In the genomic region with DNA sequence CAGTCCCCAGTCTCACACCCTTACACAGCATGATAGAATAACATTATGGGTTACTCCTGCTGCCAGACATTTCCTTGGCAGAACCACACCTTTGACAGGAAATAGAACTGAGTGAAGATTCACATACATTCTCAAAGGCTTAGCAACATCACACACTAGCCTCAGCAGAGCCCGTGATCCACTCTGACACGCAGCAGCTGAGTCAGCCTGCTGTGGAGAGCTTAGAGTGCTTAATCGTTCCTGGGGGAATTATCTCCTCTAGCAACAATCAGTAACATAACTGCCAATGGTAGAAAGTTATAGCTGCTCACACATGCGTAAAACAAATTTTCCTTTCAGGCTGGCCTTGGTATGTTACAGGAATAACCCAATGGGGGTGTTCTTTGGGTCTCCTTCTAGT, we compare ENCODE assay signal across 11 cellular contexts.
A peak's percentile ranks its signal among the peaks of the same experiment; 100 is the strongest.
DNase-seq lines count a peak whose midpoint lies in the region; ATAC-seq, FAIRE-seq and TF ChIP-seq lines count a peak whose summit lies in the region.
"Had no signal": no experiment of that assay in that cellular context is flagged by ENCODE, and none has a peak within 500 bp of the region (broad histone marks: within the 10 kb centered on the region; RNA-seq: fewer than 3 reads in every experiment).

No MANE protein-coding gene starts in this region.

- no peak for TF ChIP-seq CTCF in right atrium auricular region (IDR thresholded peaks at IDR 0.05)
- no peak for TF ChIP-seq CTCF in RWPE2 (IDR thresholded peaks at IDR 0.05; ENCODE audit: poor library complexity, severe bottlenecking)
- TF ChIP-seq CTCF in gastroesophageal sphincter (IDR thresholded peaks at IDR 0.05), result no peak
- TF ChIP-seq CTCF in CD4-positive, alpha-beta T cell (IDR thresholded peaks at IDR 0.05), result no peak
- no peak for TF ChIP-seq CTCF in WTC11 (IDR thresholded peaks at IDR 0.05)

- H3K4me1 ChIP-seq in right atrium auricular region, result peaks cover 0 to 8% of the 10 kb centered on the region in 2 donors
- peaks cover 30% of the 10 kb centered on the region for H3K4me1 ChIP-seq in RWPE2 (ENCODE audit: insufficient read depth, poor library complexity, severe bottlenecking)
- H3K4me1 ChIP-seq in gastroesophageal sphincter, result no peaks in the 10 kb centered on the region
- H3K4me1 ChIP-seq: vagina had no signal

- intact Hi-C loops in Right ventricle myocardium inferior (cut with DNase I), result no loop called here
- intact Hi-C loops in CD4-positive, alpha-beta T cell (cut with DNase I, micrococcal nuclease), result no loop called here

- no peaks in the 10 kb centered on the region for H3K4me1 Mint-ChIP-seq in CD4-positive, alpha-beta T cell (ENCODE audit: low read depth)
- H3K4me1 Mint-ChIP-seq in WTC11, result peaks cover 16% of the 10 kb centered on the region
- H3K4me1 Mint-ChIP-seq: CD4-positive, CD25-positive, alpha-beta regulatory T cell had no signal

- no peaks in the 10 kb centered on the region for H3K9me3 Mint-ChIP-seq in CD4-positive, alpha-beta T cell
- H3K9me3 Mint-ChIP-seq in WTC11, result no peaks in the 10 kb centered on the region

- H3K36me3 ChIP-seq in right atrium auricular region (no peaks in the 10 kb centered on the region), RWPE2 (ENCODE audit: low read depth) (no peaks in the 10 kb centered on the region), gastroesophageal sphincter (no peaks in the 10 kb centered on the region)
- H3K36me3 ChIP-seq: vagina had no signal

- H3K4me3 ChIP-seq in right atrium auricular region (no peak overlapping the region), RWPE2 (ENCODE audit: severe bottlenecking) (no peak overlapping the region), gastroesophageal sphincter (no peak overlapping the region)
- H3K4me3 ChIP-seq: vagina had no signal

- H3K27me3 ChIP-seq in right atrium auricular region, result no peaks in the 10 kb centered on the region
- no peaks in the 10 kb centered on the region for H3K27me3 ChIP-seq in RWPE2 (ENCODE audit: insufficient read depth, poor library complexity, severe bottlenecking)
- H3K27me3 ChIP-seq in gastroesophageal sphincter, result no peaks in the 10 kb centered on the region
- no peaks in the 10 kb centered on the region for H3K27me3 ChIP-seq in CD4-positive, alpha-beta T cell (ENCODE audit: control insufficient read depth, insufficient read depth, low read length)
- H3K27me3 ChIP-seq: vagina had no signal

- TF ChIP-seq POLR2A in gastroesophageal sphincter (IDR thresholded peaks at IDR 0.05), result no peak

- ATAC-seq in Right ventricle myocardium inferior (peak; percentile 83), RWPE2 (ENCODE audit: low read depth) (peak; percentile 100), gastroesophageal sphincter (peak; percentile 19), left lobe of liver (no peak), WTC11 (no peak)
- no peak for ATAC-seq in CD4-positive, alpha-beta T cell (ENCODE audit: poor library complexity)

- H3K4me3 Mint-ChIP-seq in CD4-positive, alpha-beta T cell, result no peak overlapping the region
- H3K4me3 Mint-ChIP-seq in WTC11, result no peak overlapping the region
- H3K4me3 Mint-ChIP-seq: CD4-positive, CD25-positive, alpha-beta regulatory T cell had no signal

- H3K27ac Mint-ChIP-seq in CD4-positive, alpha-beta T cell, result no peak overlapping the region
- no peak overlapping the region for H3K27ac Mint-ChIP-seq in WTC11
- H3K27ac Mint-ChIP-seq: CD4-positive, CD25-positive, alpha-beta regulatory T cell had no signal

- H3K36me3 Mint-ChIP-seq in CD4-positive, alpha-beta T cell (ENCODE audit: low read depth), result no peaks in the 10 kb centered on the region
- H3K36me3 Mint-ChIP-seq in WTC11, result no peaks in the 10 kb centered on the region
- H3K36me3 Mint-ChIP-seq: CD4-positive, CD25-positive, alpha-beta regulatory T cell had no signal

- DNase-seq in Right ventricle myocardium inferior (ENCODE audit: missing footprints) (peak; percentile 65), right atrium auricular region (ENCODE audit: low spot score) (no peak), RWPE2 (ENCODE audit: low spot score) (peak; percentile 78), urothelium cell line (ENCODE audit: low spot score) (peak; percentile 75), left lobe of liver (ENCODE audit: low spot score) (no peak), WTC11 (ENCODE audit: low spot score) (no peak)
- no peak for DNase-seq in CD4-positive, alpha-beta T cell
- DNase-seq: CD4-positive, CD25-positive, alpha-beta regulatory T cell; foreskin melanocyte had no signal

- H3K9me3 ChIP-seq in right atrium auricular region (no peaks in the 10 kb centered on the region), RWPE2 (ENCODE audit: severe bottlenecking) (no peaks in the 10 kb centered on the region), gastroesophageal sphincter (no peaks in the 10 kb centered on the region)
- H3K9me3 ChIP-seq in CD4-positive, alpha-beta T cell (ENCODE audit: control insufficient read depth, low read length), result no peaks in the 10 kb centered on the region
- H3K9me3 ChIP-seq: vagina had no signal

- H3K27ac ChIP-seq in right atrium auricular region (no peak overlapping the region), RWPE2 (ENCODE audit: poor library complexity, severe bottlenecking) (peak overlapping the region; percentile 70), gastroesophageal sphincter (no peak overlapping the region)
- H3K27ac ChIP-seq in CD4-positive, alpha-beta T cell (ENCODE audit: low read depth, low read length), result no peak overlapping the region
- H3K27ac ChIP-seq: vagina had no signal

- TF ChIP-seq EP300 in gastroesophageal sphincter (IDR thresholded peaks at IDR 0.05), result no peak

- 45 to 50% methylated on average over 1 to 4 of the region's 4 CpGs for WGBS in gastroesophageal sphincter (ENCODE audit: low coverage in 1 of 2), 2 donors

- POLR2A ChIA-PET in CD4-positive, alpha-beta T cell (lab: Charles Lee), result no interaction called here
- POLR2A ChIA-PET in WTC11 (lab: Charles Lee), result no interaction called here

- no peaks in the 10 kb centered on the region for H3K27me3 Mint-ChIP-seq in CD4-positive, alpha-beta T cell
- peaks cover 24% of the 10 kb centered on the region for H3K27me3 Mint-ChIP-seq in WTC11 (ENCODE audit: low read depth)
- H3K27me3 Mint-ChIP-seq: CD4-positive, CD25-positive, alpha-beta regulatory T cell had no signal

- CTCF ChIA-PET in CD4-positive, alpha-beta T cell (lab: Charles Lee), result no interaction called here
- CTCF ChIA-PET in WTC11 (lab: Charles Lee), result no interaction called here

- FAIRE-seq in urothelium cell line (lab: Jason Lieb, UNC), result peak; percentile 86

TF ChIP-seq in WTC11, 78 proteins besides CTCF, POLR2A, EP300 and RAD21 (continues in another document):
- TF ChIP-seq ELF4 (CRISPR knock-in tag; IDR thresholded peaks at IDR 0.05; ENCODE audit: low read depth), result no peak
- TF ChIP-seq, protein P1, sequence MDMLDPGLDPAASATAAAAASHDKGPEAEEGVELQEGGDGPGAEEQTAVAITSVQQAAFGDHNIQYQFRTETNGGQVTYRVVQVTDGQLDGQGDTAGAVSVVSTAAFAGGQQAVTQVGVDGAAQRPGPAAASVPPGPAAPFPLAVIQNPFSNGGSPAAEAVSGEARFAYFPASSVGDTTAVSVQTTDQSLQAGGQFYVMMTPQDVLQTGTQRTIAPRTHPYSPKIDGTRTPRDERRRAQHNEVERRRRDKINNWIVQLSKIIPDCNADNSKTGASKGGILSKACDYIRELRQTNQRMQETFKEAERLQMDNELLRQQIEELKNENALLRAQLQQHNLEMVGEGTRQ (CRISPR knock-in tag; IDR thresholded peaks at IDR 0.05), result no peak
- TF ChIP-seq, protein P2, sequence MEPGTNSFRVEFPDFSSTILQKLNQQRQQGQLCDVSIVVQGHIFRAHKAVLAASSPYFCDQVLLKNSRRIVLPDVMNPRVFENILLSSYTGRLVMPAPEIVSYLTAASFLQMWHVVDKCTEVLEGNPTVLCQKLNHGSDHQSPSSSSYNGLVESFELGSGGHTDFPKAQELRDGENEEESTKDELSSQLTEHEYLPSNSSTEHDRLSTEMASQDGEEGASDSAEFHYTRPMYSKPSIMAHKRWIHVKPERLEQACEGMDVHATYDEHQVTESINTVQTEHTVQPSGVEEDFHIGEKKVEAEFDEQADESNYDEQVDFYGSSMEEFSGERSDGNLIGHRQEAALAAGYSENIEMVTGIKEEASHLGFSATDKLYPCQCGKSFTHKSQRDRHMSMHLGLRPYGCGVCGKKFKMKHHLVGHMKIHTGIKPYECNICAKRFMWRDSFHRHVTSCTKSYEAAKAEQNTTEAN (CRISPR knock-in tag; IDR thresholded peaks at IDR 0.05), result no peak
- TF ChIP-seq NFYB (CRISPR knock-in tag; conservative IDR thresholded peaks at IDR 0.05; ENCODE audit: low read depth), result no peak
- TF ChIP-seq, protein P3, sequence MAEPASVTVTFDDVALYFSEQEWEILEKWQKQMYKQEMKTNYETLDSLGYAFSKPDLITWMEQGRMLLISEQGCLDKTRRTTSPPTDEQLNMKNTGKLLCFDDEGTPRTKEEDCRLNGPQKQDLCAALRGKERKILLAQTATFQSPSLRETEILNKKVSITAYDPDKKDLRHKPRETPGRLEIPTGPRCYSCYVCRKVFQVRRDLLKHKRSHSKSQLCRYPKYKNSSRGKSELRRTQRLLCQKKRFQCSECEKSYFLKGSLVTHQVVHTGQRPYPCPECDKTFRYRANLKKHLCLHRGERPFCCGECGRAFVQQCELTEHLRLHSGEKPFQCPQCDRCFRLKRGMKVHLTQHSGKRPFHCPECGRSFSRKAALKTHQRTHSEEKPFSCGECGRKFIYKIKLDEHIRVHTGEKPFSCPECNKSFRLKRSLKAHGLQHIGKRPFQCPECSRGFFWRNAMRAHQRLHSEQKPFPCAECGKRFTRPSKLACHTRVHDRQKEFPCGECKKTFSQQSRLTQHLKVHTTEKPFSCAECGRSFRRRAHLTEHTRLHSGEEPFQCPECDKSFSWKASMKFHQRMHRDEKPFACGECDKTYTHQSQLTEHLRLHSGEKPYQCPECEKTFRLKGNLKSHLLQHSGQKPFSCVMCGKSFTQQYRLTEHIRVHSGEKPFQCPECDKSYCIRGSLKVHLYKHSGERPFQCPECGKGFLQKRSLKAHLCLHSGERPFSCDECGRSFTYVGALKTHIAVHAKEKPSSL (CRISPR knock-in tag; conservative IDR thresholded peaks at IDR 0.05), result no peak
- TF ChIP-seq KAT7 (CRISPR knock-in tag; IDR thresholded peaks at IDR 0.05; ENCODE audit: borderline replicate concordance), result no peak
- TF ChIP-seq ZBTB21 (CRISPR knock-in tag; IDR thresholded peaks at IDR 0.05; ENCODE audit: borderline replicate concordance), result no peak

Comparison
In these comparisons a context has a peak if more than half of its experiments do, and no peak if none do; other contexts are left out.
1. DNase-seq: peak in Right ventricle myocardium inferior (single experiment), RWPE2 (single experiment) and urothelium cell line (single experiment); none in right atrium auricular region (single experiment), left lobe of liver (single experiment), CD4-positive, alpha-beta T cell (0 of 10) and WTC11 (single experiment).
2. ATAC-seq: peak in Right ventricle myocardium inferior (single experiment), RWPE2 (single experiment) and gastroesophageal sphincter (single experiment); none in left lobe of liver (single experiment), CD4-positive, alpha-beta T cell (single experiment) and WTC11 (single experiment).